1 cellular context compared by ENCODE assay signal in the genomic region with DNA sequence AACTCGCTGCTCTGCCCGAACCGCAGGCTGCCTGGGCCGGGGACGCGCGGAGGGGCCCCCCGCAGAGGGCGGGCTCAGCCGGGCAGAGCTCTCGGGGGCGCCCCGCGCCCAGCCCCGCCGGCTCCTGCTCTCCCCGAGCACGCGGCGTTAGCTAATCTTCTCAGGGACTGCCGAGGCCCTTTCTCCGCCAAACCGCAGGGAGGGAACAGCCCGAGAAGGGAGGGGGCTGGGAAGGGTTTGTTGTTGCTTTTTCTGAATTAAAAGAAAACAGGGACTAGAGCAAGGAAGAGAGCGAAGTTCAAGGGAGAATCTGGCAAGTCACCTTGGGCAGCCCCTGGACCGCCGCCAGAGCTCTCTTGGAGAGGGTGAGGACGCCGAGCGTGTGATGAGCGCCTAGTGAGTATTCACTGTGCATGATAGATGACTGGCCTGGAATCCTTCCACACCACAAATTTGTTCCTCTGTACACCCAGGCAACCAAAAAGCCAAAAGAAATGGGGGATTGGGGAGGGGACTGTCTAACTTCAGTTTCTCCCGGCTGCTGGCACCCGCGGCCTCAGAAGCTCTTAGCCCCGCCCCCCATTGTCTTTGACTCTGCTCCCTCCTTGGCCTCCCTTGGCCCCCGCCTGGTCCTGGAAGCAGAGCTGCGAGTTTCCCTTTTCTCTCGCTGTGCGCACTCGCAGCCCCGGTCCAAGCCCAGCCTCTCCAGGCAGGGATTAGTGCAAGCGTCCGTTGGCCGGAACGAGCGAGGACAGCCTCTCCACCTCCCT.
TF ChIP-seq lines count a peak whose summit lies in the region.

No MANE protein-coding gene starts in this region.

TF ChIP-seq in GM12878, 131 proteins besides CTCF, POLR2A, EP300 and RAD21:
- TF ChIP-seq, protein P1, sequence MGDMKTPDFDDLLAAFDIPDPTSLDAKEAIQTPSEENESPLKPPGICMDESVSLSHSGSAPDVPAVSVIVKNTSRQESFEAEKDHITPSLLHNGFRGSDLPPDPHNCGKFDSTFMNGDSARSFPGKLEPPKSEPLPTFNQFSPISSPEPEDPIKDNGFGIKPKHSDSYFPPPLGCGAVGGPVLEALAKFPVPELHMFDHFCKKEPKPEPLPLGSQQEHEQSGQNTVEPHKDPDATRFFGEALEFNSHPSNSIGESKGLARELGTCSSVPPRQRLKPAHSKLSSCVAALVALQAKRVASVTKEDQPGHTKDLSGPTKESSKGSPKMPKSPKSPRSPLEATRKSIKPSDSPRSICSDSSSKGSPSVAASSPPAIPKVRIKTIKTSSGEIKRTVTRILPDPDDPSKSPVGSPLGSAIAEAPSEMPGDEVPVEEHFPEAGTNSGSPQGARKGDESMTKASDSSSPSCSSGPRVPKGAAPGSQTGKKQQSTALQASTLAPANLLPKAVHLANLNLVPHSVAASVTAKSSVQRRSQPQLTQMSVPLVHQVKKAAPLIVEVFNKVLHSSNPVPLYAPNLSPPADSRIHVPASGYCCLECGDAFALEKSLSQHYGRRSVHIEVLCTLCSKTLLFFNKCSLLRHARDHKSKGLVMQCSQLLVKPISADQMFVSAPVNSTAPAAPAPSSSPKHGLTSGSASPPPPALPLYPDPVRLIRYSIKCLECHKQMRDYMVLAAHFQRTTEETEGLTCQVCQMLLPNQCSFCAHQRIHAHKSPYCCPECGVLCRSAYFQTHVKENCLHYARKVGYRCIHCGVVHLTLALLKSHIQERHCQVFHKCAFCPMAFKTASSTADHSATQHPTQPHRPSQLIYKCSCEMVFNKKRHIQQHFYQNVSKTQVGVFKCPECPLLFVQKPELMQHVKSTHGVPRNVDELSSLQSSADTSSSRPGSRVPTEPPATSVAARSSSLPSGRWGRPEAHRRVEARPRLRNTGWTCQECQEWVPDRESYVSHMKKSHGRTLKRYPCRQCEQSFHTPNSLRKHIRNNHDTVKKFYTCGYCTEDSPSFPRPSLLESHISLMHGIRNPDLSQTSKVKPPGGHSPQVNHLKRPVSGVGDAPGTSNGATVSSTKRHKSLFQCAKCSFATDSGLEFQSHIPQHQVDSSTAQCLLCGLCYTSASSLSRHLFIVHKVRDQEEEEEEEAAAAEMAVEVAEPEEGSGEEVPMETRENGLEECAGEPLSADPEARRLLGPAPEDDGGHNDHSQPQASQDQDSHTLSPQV (IDR thresholded peaks at IDR 0.05): no peak
- TF ChIP-seq ATF7 (IDR thresholded peaks at IDR 0.05; ENCODE audit: low read depth): no peak
- no peak for TF ChIP-seq NR2C1 (IDR thresholded peaks at IDR 0.05)
